In the genomic region with DNA sequence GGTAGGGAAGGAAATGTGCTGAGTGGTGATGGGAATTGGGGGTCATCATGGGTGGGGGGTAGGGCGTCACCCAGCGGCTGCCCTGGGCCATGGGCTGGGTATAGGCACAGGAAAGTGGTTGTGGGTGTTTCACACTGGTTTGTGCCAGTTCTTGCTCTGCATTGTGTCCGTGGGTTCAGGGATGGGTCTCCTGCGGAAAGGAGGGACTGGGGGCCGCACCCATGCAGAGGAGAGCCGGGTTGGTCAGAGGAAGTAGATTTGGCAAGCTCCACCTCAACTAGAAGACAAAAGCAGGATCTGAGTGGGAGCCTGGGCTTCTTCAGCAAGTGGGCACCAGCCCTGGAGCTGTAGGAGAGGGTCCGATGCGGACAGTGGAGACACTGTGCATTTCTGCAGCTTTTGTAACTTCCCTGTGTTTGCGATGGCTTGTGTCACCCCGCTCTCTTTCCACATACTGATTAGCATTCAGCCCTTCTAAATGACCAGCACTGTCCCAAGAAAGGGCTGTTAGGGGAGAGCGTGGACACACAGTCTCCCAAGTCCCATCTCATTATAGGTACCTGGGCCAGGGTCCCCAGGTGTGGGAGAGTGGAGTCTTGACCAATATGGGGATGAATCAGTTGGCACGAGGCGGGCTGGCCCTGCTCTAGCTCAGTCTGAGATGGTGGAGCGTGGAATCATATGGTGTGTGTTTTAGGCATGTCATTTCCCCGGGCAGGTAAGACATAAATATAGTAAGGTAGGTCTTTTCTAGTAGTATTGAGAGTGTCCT, we compare ENCODE assay signal across 8 cellular contexts.
A peak's percentile ranks its signal among the peaks of the same experiment; 100 is the strongest.
DNase-seq lines count a peak whose midpoint lies in the region; ATAC-seq, FAIRE-seq and TF ChIP-seq lines count a peak whose summit lies in the region.

No MANE protein-coding gene starts in this region.

- H3K9me3 ChIP-seq in kidney (ENCODE audit: control insufficient read depth in 1 of 2, low read length in 2 of 2) (no peaks in the 10 kb centered on the region), upper lobe of left lung (no peaks in the 10 kb centered on the region)

- no peaks in the 10 kb centered on the region for H3K27me3 Mint-ChIP-seq in activated CD8-positive, alpha-beta T cell treated with anti-CD3 and anti-CD28 coated beads, Interleukin-2, amount 10 ng/mL, durations not matched to agents 7 days and 5 days (ENCODE audit: low read depth)

- peak in 1 of 4 donors; percentile 17 for TF ChIP-seq EP300 in upper lobe of left lung (IDR thresholded peaks at IDR 0.05)

- POLR2A ChIA-PET in activated CD8-positive, alpha-beta T cell treated with anti-CD3 and anti-CD28 coated beads, Interleukin-2, amount 10 ng/mL, durations not matched to agents 7 days and 5 days (lab: Charles Lee) = interaction anchor here (0.9 to 9.7 kb wide), 8 partner anchors 8 to 113 kb away, joined by 3 to 199 read pairs (median 6); no protein-coding TSS in a partner anchor

- CTCF ChIA-PET in activated CD8-positive, alpha-beta T cell treated with anti-CD3 and anti-CD28 coated beads, Interleukin-2, amount 10 ng/mL, durations not matched to agents 7 days and 5 days (lab: Charles Lee) = interaction anchor here (0.7 to 9.7 kb wide), 6 partner anchors 8 to 113 kb away, joined by 3 to 202 read pairs (median 10); no protein-coding TSS in a partner anchor

- no peaks in the 10 kb centered on the region for H3K9me3 Mint-ChIP-seq in activated CD8-positive, alpha-beta T cell treated with anti-CD3 and anti-CD28 coated beads, Interleukin-2, amount 10 ng/mL, durations not matched to agents 7 days and 5 days (ENCODE audit: insufficient read depth)

- H3K27ac ChIP-seq in kidney (ENCODE audit: low read depth in 2 of 2, low read length in 2 of 2) (peak overlapping the region; percentile 71 to 90), upper lobe of left lung (peak overlapping the region; percentile 98 to 99 (median 99))

- intact Hi-C loops in kidney (cut with DNase I) = no loop called here

- ATAC-seq in activated CD8-positive, alpha-beta T cell treated with anti-CD3 and anti-CD28 coated beads, Interleukin-2, amount 10 ng/mL, durations not matched to agents 7 days and 5 days = peak; percentile 9
- peak in 1 of 2 donors; percentile 7 for ATAC-seq in upper lobe of left lung (ENCODE audit: low FRiP score in 2 of 2)

- H3K27ac Mint-ChIP-seq in activated CD8-positive, alpha-beta T cell treated with anti-CD3 and anti-CD28 coated beads, Interleukin-2, amount 10 ng/mL, durations not matched to agents 7 days and 5 days = peak overlapping the region; percentile 93

- no peak for TF ChIP-seq CTCF in kidney (IDR thresholded peaks at IDR 0.05; ENCODE audit: borderline replicate concordance, extremely low read depth, insufficient read depth)
- TF ChIP-seq CTCF in upper lobe of left lung (IDR thresholded peaks at IDR 0.05) = no peak

- peak overlapping the region; percentile 11 to 77 for H3K4me3 ChIP-seq in kidney (ENCODE audit: low read length in 2 of 2)
- peak overlapping the region; percentile 17 to 90 (median 78) for H3K4me3 ChIP-seq in upper lobe of left lung

- no peak for FAIRE-seq in kidney (lab: Jason Lieb, UNC)

- peak in 2 of 4 donors; percentile 41 to 42 for TF ChIP-seq POLR2A in upper lobe of left lung (IDR thresholded peaks at IDR 0.05)

- peak; percentile 70 for DNase-seq in activated effector memory CD4-positive, alpha-beta T cell treated with anti-CD3 and anti-CD28 coated beads, Interleukin-2, amount 50 U/mL, for 16 hours
- DNase-seq in activated effector memory CD4-positive, alpha-beta T cell treated with Interleukin-2 at 50 U/mL for 16 hours = no peak
- peak; percentile 72 for DNase-seq in activated CD8-positive, alpha-beta T cell treated with anti-CD3 and anti-CD28 coated beads, Interleukin-2, amount 10 ng/mL, durations not matched to agents 7 days and 5 days
- peak; percentile 70 for DNase-seq in kidney
- DNase-seq in upper lobe of left lung = peak in 1 of 2 donors; percentile 65
- DNase-seq in HPDE6-E6E7 (ENCODE audit: extremely low spot score) = no peak
- no peak for DNase-seq in stimulated activated CD4-positive, alpha-beta T cell treated with anti-CD3 and anti-CD28 coated beads, Interleukin-1b, Interleukin-23, amount 100 ng/mL, for 48 hours
- DNase-seq in NCI-H2227 treated with DMSO at 0.1 percent for 48 hours (lab: John Stamatoyannopoulos, UW) = no peak

- 38 to 41% methylated on average over 15 of the region's 15 CpGs for WGBS in upper lobe of left lung, 2 donors

- no peaks in the 10 kb centered on the region for H3K27me3 ChIP-seq in upper lobe of left lung

- peak overlapping the region; percentile 5 to 88 for H3K9ac ChIP-seq in kidney (ENCODE audit: low read length in 2 of 2)

- peaks cover 55% of the 10 kb centered on the region for H3K4me1 Mint-ChIP-seq in activated CD8-positive, alpha-beta T cell treated with anti-CD3 and anti-CD28 coated beads, Interleukin-2, amount 10 ng/mL, durations not matched to agents 7 days and 5 days (ENCODE audit: low read depth)

- H3K4me1 ChIP-seq in kidney (ENCODE audit: control insufficient read depth in 1 of 2, insufficient read depth in 1 of 2, low read depth in 1 of 2, low read length in 2 of 2) (peaks cover 32 to 36% of the 10 kb centered on the region in 2 donors), upper lobe of left lung (peaks cover 71 to 86% (median 83%) of the 10 kb centered on the region in 4 donors)

- peak overlapping the region; percentile 93 for H3K4me3 Mint-ChIP-seq in activated CD8-positive, alpha-beta T cell treated with anti-CD3 and anti-CD28 coated beads, Interleukin-2, amount 10 ng/mL, durations not matched to agents 7 days and 5 days

- H3K36me3 ChIP-seq in kidney (ENCODE audit: control insufficient read depth in 1 of 2, insufficient read depth in 2 of 2, low read length in 2 of 2) = no peaks in the 10 kb centered on the region
- no peaks in the 10 kb centered on the region for H3K36me3 ChIP-seq in upper lobe of left lung

- peaks cover 30% of the 10 kb centered on the region for H3K36me3 Mint-ChIP-seq in activated CD8-positive, alpha-beta T cell treated with anti-CD3 and anti-CD28 coated beads, Interleukin-2, amount 10 ng/mL, durations not matched to agents 7 days and 5 days (ENCODE audit: low read depth)

Comparison
In these comparisons a context has a peak if more than half of its experiments do, and no peak if none do; other contexts are left out.
1. DNase-seq: peak in activated effector memory CD4-positive, alpha-beta T cell treated with anti-CD3 and anti-CD28 coated beads, Interleukin-2, amount 50 U/mL, for 16 hours (single experiment), activated CD8-positive, alpha-beta T cell treated with anti-CD3 and anti-CD28 coated beads, Interleukin-2, amount 10 ng/mL, durations not matched to agents 7 days and 5 days (single experiment) and kidney (single experiment); none in activated effector memory CD4-positive, alpha-beta T cell treated with Interleukin-2 at 50 U/mL for 16 hours (single experiment), HPDE6-E6E7 (single experiment), stimulated activated CD4-positive, alpha-beta T cell treated with anti-CD3 and anti-CD28 coated beads, Interleukin-1b, Interleukin-23, amount 100 ng/mL, for 48 hours (single experiment) and NCI-H2227 treated with DMSO at 0.1 percent for 48 hours (single experiment).